19 cellular contexts compared by ENCODE assay signal in genomic region chr10:102738692-102739121, GRCh38. TPM values are rescaled to one million over a fixed set of nuclear protein-coding genes. Genes with fewer than 3 reads are reported as not detected.
DNase-seq lines count a peak whose midpoint lies in the region; ATAC-seq and FAIRE-seq lines count a peak whose summit lies in the region.
"Had no signal": no experiment of that assay in that cellular context is flagged by ENCODE, and none has a peak within 500 bp of the region (broad histone marks: within the 10 kb centered on the region; RNA-seq: fewer than 3 reads in every experiment).

No MANE protein-coding gene starts in this region.

- CTCF ChIA-PET in activated naive CD4-positive, alpha-beta T cell treated with anti-CD3 and anti-CD28 coated beads for 36 hours (lab: Charles Lee), result interaction anchor here (1.0 kb wide), 1 partner anchor 11 kb away, joined by 4 read pairs; no protein-coding TSS in a partner anchor
- CTCF ChIA-PET in activated naive CD4-positive, alpha-beta T cell treated with anti-CD3 and anti-CD28 coated beads, Interleukin-2, amount 10 ng/mL, durations not matched to agents 7 days and 5 days (lab: Charles Lee), result interaction anchor here (1.2 kb wide), 1 partner anchor 94 kb away, joined by 3 read pairs; no protein-coding TSS in a partner anchor

- DNase-seq in activated naive CD4-positive, alpha-beta T cell treated with anti-CD3 and anti-CD28 coated beads for 36 hours, result no peak
- DNase-seq in activated naive CD4-positive, alpha-beta T cell treated with anti-CD3 and anti-CD28 coated beads, Interleukin-2, amount 10 ng/mL, durations not matched to agents 7 days and 5 days, result no peak
- DNase-seq in NOMO-1 treated with dmso at 0.1 percent for 144 hours (lab: John Stamatoyannopoulos, UW; ENCODE audit: unreplicated experiment) (peak; percentile 52), adipocyte (ENCODE audit: low read depth) (peak; percentile 41), pons (ENCODE audit: low spot score) (peak; percentile 36), RCC 7860 (ENCODE audit: low spot score) (no peak), DMS153 treated with DMSO at 0.1 percent for 48 hours (lab: John Stamatoyannopoulos, UW; ENCODE audit: unreplicated experiment) (no peak)
- DNase-seq: activated CD8-positive, alpha-beta memory T cell treated with anti-CD3 and anti-CD28 coated beads, Interleukin-2, amount 50 U/mL, for 48 hours; DMS 273 treated with DMSO at 0.1 percent for 48 hours; hypothalamus; NCI-H510A treated with DMSO at 0.1 percent for 48 hours; SIG-M5; small intestine; WERI-Rb-1 had no signal

- intact Hi-C loops in activated naive CD4-positive, alpha-beta T cell treated with anti-CD3 and anti-CD28 coated beads for 36 hours (cut with micrococcal nuclease), result no loop called here

- no peak overlapping the region for H3K9ac ChIP-seq in adipocyte (ENCODE audit: low read length)

- FAIRE-seq in RCC 7860 (lab: Jason Lieb, UNC), result no peak
- FAIRE-seq: A549, HTR-8/SVneo, small intestine had no signal

- H3K36me3 Mint-ChIP-seq in activated naive CD4-positive, alpha-beta T cell treated with anti-CD3 and anti-CD28 coated beads for 36 hours (ENCODE audit: low read depth), result peaks cover 11% of the 10 kb centered on the region
- peaks cover 5% of the 10 kb centered on the region for H3K36me3 Mint-ChIP-seq in activated naive CD4-positive, alpha-beta T cell treated with anti-CD3 and anti-CD28 coated beads, Interleukin-2, amount 10 ng/mL, durations not matched to agents 7 days and 5 days

- H3K27me3 ChIP-seq in adipocyte (replicated peaks; ENCODE audit: control insufficient read depth, insufficient read depth, low read length), result no peaks in the 10 kb centered on the region

- H3K4me1 ChIP-seq in adipocyte (ENCODE audit: control insufficient read depth, insufficient read depth, low read length), result peaks cover 20% of the 10 kb centered on the region
- H3K4me1 ChIP-seq: A549 had no signal

- H3K9me3 Mint-ChIP-seq in activated naive CD4-positive, alpha-beta T cell treated with anti-CD3 and anti-CD28 coated beads for 36 hours, result no peaks in the 10 kb centered on the region
- H3K9me3 Mint-ChIP-seq in activated naive CD4-positive, alpha-beta T cell treated with anti-CD3 and anti-CD28 coated beads, Interleukin-2, amount 10 ng/mL, durations not matched to agents 7 days and 5 days, result peaks cover 3% of the 10 kb centered on the region

- no peaks in the 10 kb centered on the region for H3K27me3 Mint-ChIP-seq in activated naive CD4-positive, alpha-beta T cell treated with anti-CD3 and anti-CD28 coated beads for 36 hours (ENCODE audit: low read depth)
- H3K27me3 Mint-ChIP-seq in activated naive CD4-positive, alpha-beta T cell treated with anti-CD3 and anti-CD28 coated beads, Interleukin-2, amount 10 ng/mL, durations not matched to agents 7 days and 5 days, result peaks cover 3% of the 10 kb centered on the region

- ATAC-seq in HG03025 (IDR thresholded peaks at IDR 0.05; ENCODE audit: low FRiP score, unreplicated experiment), result no peak
- ATAC-seq: A549, esophagus mucosa, left lobe of liver had no signal

- no peaks in the 10 kb centered on the region for H3K36me3 ChIP-seq in adipocyte (ENCODE audit: control insufficient read depth, insufficient read depth, low read length, severe bottlenecking)

- no peak overlapping the region for H3K4me3 ChIP-seq in adipocyte (ENCODE audit: low read length)
- H3K4me3 ChIP-seq: A549 had no signal

- H3K27ac Mint-ChIP-seq in activated naive CD4-positive, alpha-beta T cell treated with anti-CD3 and anti-CD28 coated beads for 36 hours, result peak overlapping the region; percentile 8
- no peak overlapping the region for H3K27ac Mint-ChIP-seq in activated naive CD4-positive, alpha-beta T cell treated with anti-CD3 and anti-CD28 coated beads, Interleukin-2, amount 10 ng/mL, durations not matched to agents 7 days and 5 days

- H3K9me3 ChIP-seq in adipocyte (ENCODE audit: control insufficient read depth, low read length), result no peaks in the 10 kb centered on the region
- H3K9me3 ChIP-seq: A549 had no signal

- peaks cover 11% of the 10 kb centered on the region for H3K4me1 Mint-ChIP-seq in activated naive CD4-positive, alpha-beta T cell treated with anti-CD3 and anti-CD28 coated beads for 36 hours (ENCODE audit: low read depth)
- peaks cover 11% of the 10 kb centered on the region for H3K4me1 Mint-ChIP-seq in activated naive CD4-positive, alpha-beta T cell treated with anti-CD3 and anti-CD28 coated beads, Interleukin-2, amount 10 ng/mL, durations not matched to agents 7 days and 5 days

- no peak overlapping the region for H3K4me3 Mint-ChIP-seq in activated naive CD4-positive, alpha-beta T cell treated with anti-CD3 and anti-CD28 coated beads for 36 hours
- H3K4me3 Mint-ChIP-seq in activated naive CD4-positive, alpha-beta T cell treated with anti-CD3 and anti-CD28 coated beads, Interleukin-2, amount 10 ng/mL, durations not matched to agents 7 days and 5 days, result no peak overlapping the region

RNA-seq across cellular contexts. Expression of gene WBP1L, which starts 5.0 kb away (rescaled TPM):
- 10 to 100 TPM; 10.5 to 11.8 TPM for total RNA-seq in activated naive CD4-positive, alpha-beta T cell treated with anti-CD3 and anti-CD28 coated beads for 36 hours

RNA-seq across cellular contexts. Expression of gene SFXN2, which starts 24.3 kb away (rescaled TPM):
- 1 to 10 TPM; 8.7 to 9.4 TPM for total RNA-seq in activated naive CD4-positive, alpha-beta T cell treated with anti-CD3 and anti-CD28 coated beads for 36 hours

RNA-seq across cellular contexts. Expression of gene ARL3, which starts 24.5 kb away (rescaled TPM):
- 1 to 10 TPM; 3.9 TPM for total RNA-seq in activated naive CD4-positive, alpha-beta T cell treated with anti-CD3 and anti-CD28 coated beads for 36 hours

Comparison
In these comparisons a context has a peak if more than half of its experiments do, and no peak if none do; other contexts are left out.
1. DNase-seq: peak in NOMO-1 treated with dmso at 0.1 percent for 144 hours (single experiment), adipocyte (single experiment) and pons (single experiment); none in activated naive CD4-positive, alpha-beta T cell treated with anti-CD3 and anti-CD28 coated beads for 36 hours (single experiment), activated naive CD4-positive, alpha-beta T cell treated with anti-CD3 and anti-CD28 coated beads, Interleukin-2, amount 10 ng/mL, durations not matched to agents 7 days and 5 days (single experiment), RCC 7860 (single experiment) and DMS153 treated with DMSO at 0.1 percent for 48 hours (single experiment).